In the genomic region with DNA sequence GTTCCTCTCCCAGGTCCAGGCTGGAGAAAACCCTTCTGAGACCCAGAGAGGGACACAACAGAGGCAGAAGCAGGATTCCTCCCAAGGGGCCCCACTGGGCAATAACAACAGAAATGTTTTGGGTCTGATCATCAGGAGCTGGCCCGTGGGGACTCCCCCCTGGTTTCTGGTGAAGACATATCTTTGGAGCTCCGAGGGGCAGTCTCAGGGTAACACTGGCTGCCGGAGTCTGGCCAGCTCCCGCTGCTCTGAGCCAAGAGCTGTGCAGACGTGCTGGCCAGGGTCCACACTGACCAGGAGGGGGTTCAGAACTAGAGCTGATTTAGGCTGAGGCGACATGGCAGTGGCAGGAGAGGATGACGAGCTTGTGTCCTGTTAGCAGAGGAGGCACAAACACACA, we compare ENCODE assay signal across 11 cellular contexts. TPM values are rescaled to one million over a fixed set of nuclear protein-coding genes. Genes with fewer than 3 reads are reported as not detected.
DNase-seq lines count a peak whose midpoint lies in the region; ATAC-seq and TF ChIP-seq lines count a peak whose summit lies in the region.
"Had no signal": no experiment of that assay in that cellular context is flagged by ENCODE, and none has a peak within 500 bp of the region (broad histone marks: within the 10 kb centered on the region; RNA-seq: fewer than 3 reads in every experiment).

No MANE protein-coding gene starts in this region.

- 37% methylated on average over 3 of the region's 7 CpGs; no CpG with 5 or more reads in 1 of the 2 experiments for WGBS in IMR-90 (ENCODE audit: extremely low coverage in 2 of 2, insufficient read length in 1 of 2), 2 experiments

- no peak for TF ChIP-seq CTCF in IMR-90 (conservative IDR thresholded peaks at IDR 0.05; ENCODE audit: low read depth, low read length)
- no peak for TF ChIP-seq CTCF in brain (conservative IDR thresholded peaks at IDR 0.05)

- H3K23ac ChIP-seq in IMR-90 (ENCODE audit: low read depth, low read length), result peak overlapping the region; percentile 13; the same call in 1 of the 2 replicates

- no peak overlapping the region for H3K4me3 ChIP-seq in IMR-90 (ENCODE audit: insufficient read depth, low read depth, low read length)

- H3K27me3 Mint-ChIP-seq in brain, result peaks cover 2% of the 10 kb centered on the region
- H3K27me3 Mint-ChIP-seq in activated CD8-positive, alpha-beta memory T cell treated with anti-CD3 and anti-CD28 coated beads, Interleukin-2, amount 10 ng/mL, durations not matched to agents 7 days and 5 days, result no peaks in the 10 kb centered on the region

- H3K9me1 ChIP-seq in IMR-90 (ENCODE audit: insufficient read depth, low read length), result peaks cover 26% of the 10 kb centered on the region

- H3K9me3 Mint-ChIP-seq in brain, result no peaks in the 10 kb centered on the region
- H3K9me3 Mint-ChIP-seq in stimulated activated effector memory CD8-positive, alpha-beta T cell treated with anti-CD3 and anti-CD28 coated beads, Interleukin-12 subunit alpha, Interleukin-12 subunit beta, amount 100 ng/mL, for 72 hours, result no peaks in the 10 kb centered on the region
- H3K9me3 Mint-ChIP-seq in activated CD8-positive, alpha-beta memory T cell treated with anti-CD3 and anti-CD28 coated beads, Interleukin-2, amount 10 ng/mL, durations not matched to agents 7 days and 5 days (ENCODE audit: low read depth), result no peaks in the 10 kb centered on the region

- no peak for TF ChIP-seq RAD21 in IMR-90 (IDR thresholded peaks at IDR 0.05; ENCODE audit: low read length)

- peaks cover 40 to 68% of the 10 kb centered on the region in 2 experiments for H3K79me1 ChIP-seq in IMR-90 (ENCODE audit: low read depth in 1 of 2, low read length in 2 of 2)

- H3K36me3 Mint-ChIP-seq in brain, result peaks cover 3% of the 10 kb centered on the region
- peaks cover 94% of the 10 kb centered on the region for H3K36me3 Mint-ChIP-seq in stimulated activated effector memory CD8-positive, alpha-beta T cell treated with anti-CD3 and anti-CD28 coated beads, Interleukin-12 subunit alpha, Interleukin-12 subunit beta, amount 100 ng/mL, for 72 hours
- peaks cover 21% of the 10 kb centered on the region for H3K36me3 Mint-ChIP-seq in activated CD8-positive, alpha-beta memory T cell treated with anti-CD3 and anti-CD28 coated beads, Interleukin-2, amount 10 ng/mL, durations not matched to agents 7 days and 5 days

- no peak overlapping the region for H4K5ac ChIP-seq in IMR-90 (ENCODE audit: low read depth, low read length)

- no peak for TF ChIP-seq POLR2A in IMR-90 (IDR thresholded peaks at IDR 0.05; ENCODE audit: low read depth, low read length)

- no peak overlapping the region for H2BK15ac ChIP-seq in IMR-90 (ENCODE audit: low read depth, low read length)

- H4K20me1 ChIP-seq in IMR-90 (ENCODE audit: insufficient read depth, low read length), result no peaks in the 10 kb centered on the region

- H3K27me3 ChIP-seq in IMR-90 (ENCODE audit: control insufficient read depth, insufficient read depth, low read length), result no peaks in the 10 kb centered on the region

- H4K8ac ChIP-seq in IMR-90 (ENCODE audit: low read depth in 2 of 2, low read length in 2 of 2), result no peak overlapping the region

- peak overlapping the region in 3 of 5 experiments; percentile 61 to 71 (median 66) for H3K27ac Mint-ChIP-seq in brain
- peak overlapping the region; percentile 33 for H3K27ac Mint-ChIP-seq in stimulated activated effector memory CD8-positive, alpha-beta T cell treated with anti-CD3 and anti-CD28 coated beads, Interleukin-12 subunit alpha, Interleukin-12 subunit beta, amount 100 ng/mL, for 72 hours
- H3K27ac Mint-ChIP-seq in activated CD8-positive, alpha-beta memory T cell treated with anti-CD3 and anti-CD28 coated beads, Interleukin-2, amount 10 ng/mL, durations not matched to agents 7 days and 5 days, result no peak overlapping the region

- peak overlapping the region in 1 of 5 experiments; percentile 29 for H3K4me3 Mint-ChIP-seq in brain
- no peak overlapping the region for H3K4me3 Mint-ChIP-seq in stimulated activated effector memory CD8-positive, alpha-beta T cell treated with anti-CD3 and anti-CD28 coated beads, Interleukin-12 subunit alpha, Interleukin-12 subunit beta, amount 100 ng/mL, for 72 hours
- H3K4me3 Mint-ChIP-seq in activated CD8-positive, alpha-beta memory T cell treated with anti-CD3 and anti-CD28 coated beads, Interleukin-2, amount 10 ng/mL, durations not matched to agents 7 days and 5 days, result no peak overlapping the region

- H3K14ac ChIP-seq in IMR-90 (replicated peaks; ENCODE audit: low read depth, low read length), result peak overlapping the region; percentile 60; the same call in 1 of the 2 replicates

- H2BK20ac ChIP-seq in IMR-90 (ENCODE audit: low read depth, low read length), result no peak overlapping the region

- no peak overlapping the region for H3K56ac ChIP-seq in IMR-90 (ENCODE audit: extremely low read depth, insufficient read depth, low read length)

- POLR2A ChIA-PET in IMR-90 (lab: Charles Lee; ENCODE audit: unreplicated experiment), result no interaction called here

- H3K36me3 ChIP-seq in IMR-90 (ENCODE audit: control insufficient read depth, insufficient read depth, low read length), result peaks cover 36% of the 10 kb centered on the region

- ATAC-seq in IMR-90 (ENCODE audit: low read depth) (no peak), left lobe of liver (peak; percentile 48), GM21717 (IDR thresholded peaks at IDR 0.05; ENCODE audit: unreplicated experiment) (no peak), GM21360 (IDR thresholded peaks at IDR 0.05; ENCODE audit: unreplicated experiment) (no peak)
- no peak for ATAC-seq in stimulated activated effector memory CD8-positive, alpha-beta T cell treated with anti-CD3 and anti-CD28 coated beads, Interleukin-12 subunit alpha, Interleukin-12 subunit beta, amount 100 ng/mL, for 72 hours
- no peak for ATAC-seq in activated CD8-positive, alpha-beta memory T cell treated with anti-CD3 and anti-CD28 coated beads, Interleukin-2, amount 10 ng/mL, durations not matched to agents 7 days and 5 days

- peaks cover 63% of the 10 kb centered on the region for H3K4me1 Mint-ChIP-seq in brain
- peaks cover 42% of the 10 kb centered on the region for H3K4me1 Mint-ChIP-seq in stimulated activated effector memory CD8-positive, alpha-beta T cell treated with anti-CD3 and anti-CD28 coated beads, Interleukin-12 subunit alpha, Interleukin-12 subunit beta, amount 100 ng/mL, for 72 hours
- H3K4me1 Mint-ChIP-seq in activated CD8-positive, alpha-beta memory T cell treated with anti-CD3 and anti-CD28 coated beads, Interleukin-2, amount 10 ng/mL, durations not matched to agents 7 days and 5 days, result peaks cover 37% of the 10 kb centered on the region

- no peak overlapping the region for H3K9ac ChIP-seq in IMR-90 (ENCODE audit: low read depth, low read length)

- BruUV-seq in IMR-90 (replicated peaks; lab: Mats Ljungman, UMichigan), result no TSS peak

- intact Hi-C loops in IMR-90 (cut with micrococcal nuclease), result no loop called here

- H2AK5ac ChIP-seq in IMR-90 (ENCODE audit: low read depth, low read length), result peak overlapping the region; percentile 73; the same call in 1 of the 2 replicates

- no peak overlapping the region for H2AFZ ChIP-seq in IMR-90 (replicated peaks; ENCODE audit: low read length, poor library complexity)

- H3K4ac ChIP-seq in IMR-90 (ENCODE audit: low read depth, low read length), result peak overlapping the region; percentile 8; the same call in 1 of the 2 replicates

- no peak overlapping the region for H3K4me2 ChIP-seq in IMR-90 (ENCODE audit: low read depth, low read length)

- dilution Hi-C loops in IMR-90 (cut with HindIII; ENCODE audit: low sequenced_read_pairs, unreplicated experiment), result no loop called here

- no peak overlapping the region for H3K18ac ChIP-seq in IMR-90 (ENCODE audit: low read depth, low read length)

- H2BK120ac ChIP-seq in IMR-90 (ENCODE audit: low read depth, low read length), result no peak overlapping the region

- no peaks in the 10 kb centered on the region for H3K9me3 ChIP-seq in IMR-90 (ENCODE audit: control insufficient read depth, insufficient read depth, low read length)

- DNase-seq in IMR-90, result no peak
- no peak for DNase-seq in left lobe of liver (ENCODE audit: low spot score)
- DNase-seq in stimulated activated effector memory CD8-positive, alpha-beta T cell treated with anti-CD3 and anti-CD28 coated beads, Interleukin-12 subunit alpha, Interleukin-12 subunit beta, amount 100 ng/mL, for 72 hours (ENCODE audit: low spot score in 2 of 2), result no peak
- DNase-seq in activated CD8-positive, alpha-beta memory T cell treated with anti-CD3 and anti-CD28 coated beads, Interleukin-2, amount 10 ng/mL, durations not matched to agents 7 days and 5 days, result no peak
- DNase-seq in midbrain (lab: John Stamatoyannopoulos, UW), result no peak
- DNase-seq: RPMI8226; stimulated activated CD4-positive, alpha-beta T cell treated with anti-CD3 and anti-CD28 coated beads, Interleukin-1b, Interleukin-23, amount 100 ng/mL, for 48 hours; stimulated activated naive CD4-positive, alpha-beta T cell treated with Interleukin-2 at 50 U/mL for 16 hours had no signal

- H2BK5ac ChIP-seq in IMR-90 (ENCODE audit: low read depth, low read length, poor library complexity, severe bottlenecking), result no peak overlapping the region

- no peak overlapping the region for H3K27ac ChIP-seq in IMR-90 (ENCODE audit: insufficient read depth, low read length)

- no peak overlapping the region for H4K91ac ChIP-seq in IMR-90 (ENCODE audit: insufficient read depth, low read depth, low read length)

- CTCF ChIA-PET in IMR-90 (lab: Yijun Ruan, JAX), result interaction anchor here (1.8 kb wide), 1 partner anchor 91 kb away, joined by 4 read pairs; no protein-coding TSS in a partner anchor
- CTCF ChIA-PET in activated CD8-positive, alpha-beta memory T cell treated with anti-CD3 and anti-CD28 coated beads, Interleukin-2, amount 10 ng/mL, durations not matched to agents 7 days and 5 days (lab: Charles Lee), result interaction anchor here (0.7 to 1.6 kb wide), 2 partner anchors 16 to 269 kb away, joined by 5 to 6 read pairs; no protein-coding TSS in a partner anchor

- no peak overlapping the region for H2AK9ac ChIP-seq in IMR-90 (replicated peaks; ENCODE audit: low read depth, low read length, poor library complexity)

- in situ Hi-C loops in IMR-90 (cut with MboI; ENCODE audit: low sequenced_read_pairs), result no loop called here

- peaks cover 26% of the 10 kb centered on the region for H3K4me1 ChIP-seq in IMR-90 (ENCODE audit: control insufficient read depth, insufficient read depth, low read length)

TF ChIP-seq in IMR-90, 13 proteins besides CTCF, POLR2A, EP300 and RAD21 (continues in another document):
- TF ChIP-seq SMC3 (IDR thresholded peaks at IDR 0.05; ENCODE audit: low read depth, low read length), result no peak
- TF ChIP-seq FOS (IDR thresholded peaks at IDR 0.05; ENCODE audit: low read depth, low read length), result no peak
- TF ChIP-seq CEBPB (IDR thresholded peaks at IDR 0.05; ENCODE audit: low read depth, low read length), result no peak
- no peak for TF ChIP-seq RCOR1 (IDR thresholded peaks at IDR 0.05; ENCODE audit: insufficient replicate concordance, low read length)

RNA-seq across cellular contexts. Expression of gene ECE1, which starts 13.1 kb away (rescaled TPM):
- total RNA-seq in IMR-90 (2012; rRNA removed) (60.0 and 61.8 TPM in 2 replicates), left lobe of liver (58.0 TPM)
- polyA plus RNA-seq in IMR-90 (2012; rRNA removed) (124 and 133 TPM in 2 replicates), brain (ENCODE audit: insufficient read depth, low read depth, low replicate concordance) (70.1 TPM)
- polyA plus RNA-seq in IMR-90 (2012; cell fraction: cytosol; rRNA removed), result 90.4 and 122 TPM in 2 replicates
- polyA plus RNA-seq in IMR-90 (2012; cell fraction: nucleus; rRNA removed; ENCODE audit: low replicate concordance), result 71.7 and 82.4 TPM in 2 replicates
- 10 to 100 TPM; 46.6 to 87.5 TPM for total RNA-seq in activated CD8-positive, alpha-beta memory T cell treated with anti-CD3 and anti-CD28 coated beads, Interleukin-2, amount 10 ng/mL, durations not matched to agents 7 days and 5 days
